In genomic region chr11:44911031-44911814, GRCh38 we compare ENCODE assay signal across 8 cellular contexts. TPM values are rescaled to one million over a fixed set of nuclear protein-coding genes. Genes with fewer than 3 reads are reported as not detected.
DNase-seq lines count a peak whose midpoint lies in the region; ATAC-seq, FAIRE-seq and TF ChIP-seq lines count a peak whose summit lies in the region.

No MANE protein-coding gene starts in this region.

- H3K4me1 ChIP-seq in SK-N-SH (ENCODE audit: control insufficient read depth in 1 of 2, insufficient read depth in 2 of 2, low read depth in 1 of 2, low read length in 1 of 2) (peaks cover 0 to 10% of the 10 kb centered on the region in 2 experiments; a peak in 1 of 4 replicates), pancreas (no peaks in the 10 kb centered on the region), transverse colon (peaks cover 0 to 19% (median 0%) of the 10 kb centered on the region in 4 donors)

- H2AFZ ChIP-seq in SK-N-SH (ENCODE audit: low read depth): no peak overlapping the region

- no peaks in the 10 kb centered on the region for H3K9me2 ChIP-seq in SK-N-SH

- no peak overlapping the region for H3K27ac Mint-ChIP-seq in activated naive CD4-positive, alpha-beta T cell treated with anti-CD3 and anti-CD28 coated beads, Interleukin-2, amount 10 ng/mL, durations not matched to agents 7 days and 5 days

- H3K27me3 ChIP-seq in SK-N-SH (ENCODE audit: insufficient read depth) (0 out of 2 replicates have a peak, but pooled peaks cover 5% of the 10 kb centered on the region), pancreas (no peaks in the 10 kb centered on the region), transverse colon (no peaks in the 10 kb centered on the region)

- no peak overlapping the region for H3K4me3 ChIP-seq in NB4 (ENCODE audit: low read depth, low read length)
- H3K4me3 ChIP-seq in SK-N-SH (ENCODE audit: low read depth in 2 of 2, low read length in 1 of 2): no peak overlapping the region; a peak in 1 of 4 replicates
- H3K4me3 ChIP-seq in pancreas: no peak overlapping the region
- no peak overlapping the region for H3K4me3 ChIP-seq in transverse colon

- in situ Hi-C loops in transverse colon (cut with MboI; ENCODE audit: low pct_ligation_motif_present in 1 of 4, low pct_unique_long_range_greater_than_20kb in 1 of 4, low sequenced_read_pairs in 3 of 4): loop anchor here (5.0 to 25.0 kb wide), 4 partner anchors 199 to 624 kb away; no protein-coding TSS in a partner anchor

- CTCF ChIA-PET in SK-N-SH (lab: Yijun Ruan, JAX): interaction anchor here (0.6 to 6.3 kb wide), 87 partner anchors 8 to 676 kb away, joined by 3 to 155 read pairs (median 4); partner anchors contain the start of gene TSPAN18
- CTCF ChIA-PET in activated naive CD4-positive, alpha-beta T cell treated with anti-CD3 and anti-CD28 coated beads, Interleukin-2, amount 10 ng/mL, durations not matched to agents 7 days and 5 days (lab: Charles Lee): interaction anchor here (0.6 to 2.4 kb wide), 37 partner anchors 9 to 388 kb away, joined by 3 to 15 read pairs (median 4); no protein-coding TSS in a partner anchor

- POLR2A ChIA-PET in SK-N-SH (lab: Yijun Ruan, JAX): no interaction called here

- TF ChIP-seq CTCF in NB4 (IDR thresholded peaks at IDR 0.05; ENCODE audit: low read depth, low read length) (peak; percentile 60), SK-N-SH (IDR thresholded peaks at IDR 0.05) (peak; percentile 87), pancreas (IDR thresholded peaks at IDR 0.05) (peak; percentile 74 to 91 (median 88)), transverse colon (IDR thresholded peaks at IDR 0.05) (peak; percentile 80 to 93 (median 84))

- no peak overlapping the region for H3K4me2 ChIP-seq in SK-N-SH

- H3K27me3 Mint-ChIP-seq in activated naive CD4-positive, alpha-beta T cell treated with anti-CD3 and anti-CD28 coated beads, Interleukin-2, amount 10 ng/mL, durations not matched to agents 7 days and 5 days: no peaks in the 10 kb centered on the region

- FAIRE-seq in pancreas (lab: Jason Lieb, UNC): no peak

- intact Hi-C loops in head of caudate nucleus (cut with DNase I): loop anchor here (2.0 to 10.0 kb wide), 3 partner anchors 176 to 816 kb away; partner anchors contain the start of gene EXT2
- intact Hi-C loops in pancreas (cut with DNase I): loop anchor here in 2 of 3 donors (5.0 to 10.0 kb wide), 5 partner anchors 184 to 356 kb away; partner anchors contain the start of gene TSPAN18 (in 1 of the 2)
- intact Hi-C loops in transverse colon (cut with DNase I; ENCODE audit: low total_unique reads): loop anchor here (2.0 kb wide), 1 partner anchor 290 kb away; no protein-coding TSS in a partner anchor

- peaks cover 3% of the 10 kb centered on the region for H3K4me1 Mint-ChIP-seq in activated naive CD4-positive, alpha-beta T cell treated with anti-CD3 and anti-CD28 coated beads, Interleukin-2, amount 10 ng/mL, durations not matched to agents 7 days and 5 days

- H3K9ac ChIP-seq in SK-N-SH: no peak overlapping the region

- no peaks in the 10 kb centered on the region for H4K20me1 ChIP-seq in SK-N-SH (ENCODE audit: insufficient read depth)

- no peaks in the 10 kb centered on the region for H3F3A ChIP-seq in SK-N-SH (replicated peaks; ENCODE audit: insufficient read depth)

- H3K79me2 ChIP-seq in SK-N-SH (ENCODE audit: insufficient read depth): no peaks in the 10 kb centered on the region

- no peak for TF ChIP-seq POLR2A in NB4 (IDR thresholded peaks at IDR 0.05; ENCODE audit: extremely low read depth, insufficient read length)
- no peak for TF ChIP-seq POLR2A in transverse colon (IDR thresholded peaks at IDR 0.05)

- peak; percentile 85 for DNase-seq in AG20443 (ENCODE audit: low spot score)
- DNase-seq in NB4 (ENCODE audit: low read depth): peak; percentile 86
- peak; percentile 83 for DNase-seq in SK-N-SH
- peak; percentile 89 for DNase-seq in activated naive CD4-positive, alpha-beta T cell treated with anti-CD3 and anti-CD28 coated beads, Interleukin-2, amount 10 ng/mL, durations not matched to agents 7 days and 5 days
- peak; percentile 57 to 99 (median 92) for DNase-seq in head of caudate nucleus
- DNase-seq in pancreas: peak in 5 of 6 donors; percentile 70 to 88 (median 78)
- peak; percentile 87 for DNase-seq in transverse colon

- no peaks in the 10 kb centered on the region for H3K9me3 Mint-ChIP-seq in activated naive CD4-positive, alpha-beta T cell treated with anti-CD3 and anti-CD28 coated beads, Interleukin-2, amount 10 ng/mL, durations not matched to agents 7 days and 5 days

- no peaks in the 10 kb centered on the region for H3K9me3 ChIP-seq in SK-N-SH
- H3K9me3 ChIP-seq in pancreas: no peaks in the 10 kb centered on the region
- H3K9me3 ChIP-seq in transverse colon: no peaks in the 10 kb centered on the region

- WGBS in SK-N-SH (ENCODE audit: low lambda C conversion rate): 16% methylated on average over 17 of the region's 24 CpGs
- WGBS in pancreas, 2 donors: 20 to 23% methylated on average over 24 of the region's 24 CpGs
- WGBS in transverse colon (ENCODE audit: low coverage in 1 of 2), 2 donors: 10 to 26% methylated on average over 6 to 24 of the region's 24 CpGs

- no peaks in the 10 kb centered on the region for H3K36me3 ChIP-seq in SK-N-SH (replicated peaks in 1 of 2; ENCODE audit: control insufficient read depth in 1 of 2, insufficient read depth in 2 of 2, low read length in 1 of 2)
- no peaks in the 10 kb centered on the region for H3K36me3 ChIP-seq in pancreas
- H3K36me3 ChIP-seq in transverse colon: no peaks in the 10 kb centered on the region

- TF ChIP-seq EP300 in SK-N-SH (IDR thresholded peaks at IDR 0.05; ENCODE audit: borderline replicate concordance in 1 of 2, low read depth in 1 of 2, low read length in 1 of 2) (no peak), transverse colon (IDR thresholded peaks at IDR 0.05; ENCODE audit: low read depth) (no peak)

- ATAC-seq in GM19463 (IDR thresholded peaks at IDR 0.05; ENCODE audit: unreplicated experiment) (peak; percentile 58), pancreas (peak; percentile 86 to 95 (median 92))

- H3K4me3 Mint-ChIP-seq in activated naive CD4-positive, alpha-beta T cell treated with anti-CD3 and anti-CD28 coated beads, Interleukin-2, amount 10 ng/mL, durations not matched to agents 7 days and 5 days: no peak overlapping the region

- H3K27ac ChIP-seq in SK-N-SH (ENCODE audit: low read depth in 2 of 2, low read length in 1 of 2): no peak overlapping the region; a peak in 1 of 4 replicates
- H3K27ac ChIP-seq in pancreas: no peak overlapping the region
- H3K27ac ChIP-seq in transverse colon: no peak overlapping the region

- TF ChIP-seq RAD21 in SK-N-SH (IDR thresholded peaks at IDR 0.05; ENCODE audit: low read length): peak; percentile 83

- peaks cover 3% of the 10 kb centered on the region for H3K36me3 Mint-ChIP-seq in activated naive CD4-positive, alpha-beta T cell treated with anti-CD3 and anti-CD28 coated beads, Interleukin-2, amount 10 ng/mL, durations not matched to agents 7 days and 5 days

TF ChIP-seq in SK-N-SH, 30 proteins besides CTCF, POLR2A, EP300 and RAD21:
- TF ChIP-seq SMC3 (IDR thresholded peaks at IDR 0.05; ENCODE audit: low read depth, low read length) (peak; percentile 80), REST (IDR thresholded peaks at IDR 0.05; ENCODE audit: low read depth, low read length) (0 out of 2 replicates have a peak, but pooled peaks have one; percentile 14), TEAD4 (IDR thresholded peaks at IDR 0.05; ENCODE audit: borderline replicate concordance, insufficient read depth) (no peak), MXI1 (IDR thresholded peaks at IDR 0.05; ENCODE audit: low read depth, low read length) (peak; percentile 53; the same call in 1 of the 2 replicates)
TF ChIP-seq in SK-N-SH: peak in this region for 3.

RNA-seq across cellular contexts. Expression of gene TP53I11, which starts 39.5 kb away (rescaled TPM):
- polyA plus RNA-seq in SK-N-SH (2012; rRNA removed) (6.0 and 6.6 TPM in 2 replicates), pancreas (10 to 100 TPM; 18.8 to 29.2 TPM)
- polyA plus RNA-seq in SK-N-SH (2012; cell fraction: cytosol; rRNA removed): 3.0 and 4.5 TPM in 2 replicates
- 8.3 and 15.2 TPM in 2 replicates for polyA plus RNA-seq in SK-N-SH (2012; cell fraction: nucleus; rRNA removed)
- total RNA-seq in pancreas (10 to 100 TPM; 22.3 to 40.2 (median 30.5) TPM), transverse colon (10 to 100 TPM; 41.5 to 90.0 (median 56.4) TPM)
